ENCODE assay signal across 8 cellular contexts in genomic region chr5:65926893-65927292, GRCh38. TPM values are rescaled to one million over a fixed set of nuclear protein-coding genes. Genes with fewer than 3 reads are reported as not detected.
DNase-seq lines count a peak whose midpoint lies in the region; ATAC-seq and TF ChIP-seq lines count a peak whose summit lies in the region.

No MANE protein-coding gene starts in this region.

- H3K79me2 ChIP-seq in GM23338 (replicated peaks; ENCODE audit: insufficient read depth), result peaks cover 56% of the 10 kb centered on the region

- H3F3A ChIP-seq in GM23338 (replicated peaks; ENCODE audit: low read depth), result 0 out of 2 replicates have a peak, but pooled peaks cover 4% of the 10 kb centered on the region

- H3K4me2 ChIP-seq in GM23338, result peak overlapping the region; percentile 92

- WGBS in gastroesophageal sphincter (ENCODE audit: low coverage in 1 of 2), 2 donors, result 0 to 2% methylated on average over 13 to 16 of the region's 16 CpGs

- H3K9me3 Mint-ChIP-seq in GM23338, result no peaks in the 10 kb centered on the region; the same call in 2 of the 3 replicates
- no peaks in the 10 kb centered on the region for H3K9me3 Mint-ChIP-seq in activated CD4-positive, alpha-beta T cell treated with anti-CD3 and anti-CD28 coated beads, Interleukin-2, amount 10 ng/mL, durations not matched to agents 24 days and 14 days

- H3K36me3 ChIP-seq in GM23338 (ENCODE audit: insufficient read depth) (no peaks in the 10 kb centered on the region), gastroesophageal sphincter (no peaks in the 10 kb centered on the region), gastrocnemius medialis (no peaks in the 10 kb centered on the region)

- H4K20me1 ChIP-seq in GM23338 (replicated peaks; ENCODE audit: insufficient read depth), result peaks cover 10% of the 10 kb centered on the region

- no peaks in the 10 kb centered on the region for H3K9me2 ChIP-seq in GM23338 (ENCODE audit: insufficient read depth)

- intact Hi-C loops in activated CD4-positive, alpha-beta T cell treated with anti-CD3 and anti-CD28 coated beads, Interleukin-2, amount 10 ng/mL, durations not matched to agents 24 days and 14 days (cut with micrococcal nuclease), result loop anchor here (1.0 to 10.0 kb wide), 10 partner anchors 35 to 1240 kb away; partner anchors contain the start of genes SHLD3, TRAPPC13 and TRIM23
- intact Hi-C loops in gastrocnemius medialis (cut with DNase I; ENCODE audit: low total_unique reads), result loop anchor here (2.0 to 10.0 kb wide), 5 partner anchors 42 to 302 kb away; partner anchors contain the start of genes NLN, SGTB, SHLD3 and SREK1

- peaks cover 22% of the 10 kb centered on the region for H3K4me1 Mint-ChIP-seq in GM23338
- peaks cover 30% of the 10 kb centered on the region for H3K4me1 Mint-ChIP-seq in activated CD4-positive, alpha-beta T cell treated with anti-CD3 and anti-CD28 coated beads, Interleukin-2, amount 10 ng/mL, durations not matched to agents 24 days and 14 days

- H3K27me3 ChIP-seq in GM23338 (ENCODE audit: insufficient read depth) (peaks cover 18% of the 10 kb centered on the region), gastroesophageal sphincter (no peaks in the 10 kb centered on the region), gastrocnemius medialis (no peaks in the 10 kb centered on the region)

- TF ChIP-seq CTCF in GM23338 (conservative IDR thresholded peaks at IDR 0.05; ENCODE audit: low read depth in 2 of 2) (no peak), gastroesophageal sphincter (IDR thresholded peaks at IDR 0.05) (no peak), gastrocnemius medialis (IDR thresholded peaks at IDR 0.05 in 4 of 5, conservative IDR thresholded peaks at IDR 0.05 in 1 of 5) (no peak)

- no peaks in the 10 kb centered on the region for H3K9me3 ChIP-seq in gastroesophageal sphincter
- H3K9me3 ChIP-seq in gastrocnemius medialis, result no peaks in the 10 kb centered on the region

- H3K4me3 Mint-ChIP-seq in GM23338, result peak overlapping the region; percentile 95
- peak overlapping the region; percentile 96 for H3K4me3 Mint-ChIP-seq in activated CD4-positive, alpha-beta T cell treated with anti-CD3 and anti-CD28 coated beads, Interleukin-2, amount 10 ng/mL, durations not matched to agents 24 days and 14 days

- peak; percentile 19 for DNase-seq in ACHN
- peak; percentile 20 for DNase-seq in GM23338 (ENCODE audit: low spot score)
- peak; percentile 72 for DNase-seq in activated CD4-positive, alpha-beta T cell treated with anti-CD3 and anti-CD28 coated beads, Interleukin-2, amount 10 ng/mL, durations not matched to agents 24 days and 14 days
- no peak for DNase-seq in gastrocnemius medialis

- H3K4me3 ChIP-seq in GM23338 (peak overlapping the region; percentile 85), gastroesophageal sphincter (peak overlapping the region; percentile 67 to 92), gastrocnemius medialis (peak overlapping the region; percentile 85 to 95 (median 92))

- H3K36me3 Mint-ChIP-seq in GM23338 (ENCODE audit: low read depth), result peaks cover 7% of the 10 kb centered on the region; the same call in 2 of the 3 replicates
- peaks cover 5% of the 10 kb centered on the region for H3K36me3 Mint-ChIP-seq in activated CD4-positive, alpha-beta T cell treated with anti-CD3 and anti-CD28 coated beads, Interleukin-2, amount 10 ng/mL, durations not matched to agents 24 days and 14 days (ENCODE audit: low read depth)

- no peak for TF ChIP-seq POLR2A in gastroesophageal sphincter (IDR thresholded peaks at IDR 0.05)
- TF ChIP-seq POLR2A in gastrocnemius medialis (IDR thresholded peaks at IDR 0.05), result no peak

- no peak for ATAC-seq in GM23338
- ATAC-seq in gastroesophageal sphincter, result no peak
- ATAC-seq in gastrocnemius medialis, result no peak
- ATAC-seq in HG03135 (IDR thresholded peaks at IDR 0.05; ENCODE audit: unreplicated experiment), result no peak
- no peak for ATAC-seq in HG02870 (IDR thresholded peaks at IDR 0.05; ENCODE audit: unreplicated experiment)
- no peak for ATAC-seq in HG02588 (IDR thresholded peaks at IDR 0.05; ENCODE audit: unreplicated experiment)

- H2AFZ ChIP-seq in GM23338, result peak overlapping the region; percentile 48; the same call in 1 of the 2 replicates

- H3K4me1 ChIP-seq in GM23338 (ENCODE audit: insufficient read depth) (peaks cover 17% of the 10 kb centered on the region; the same call in 1 of the 2 replicates), gastroesophageal sphincter (peaks cover 0 to 46% (median 0%) of the 10 kb centered on the region in 3 donors), gastrocnemius medialis (peaks cover 22 to 24% of the 10 kb centered on the region in 2 donors)

- no peak for TF ChIP-seq EP300 in gastroesophageal sphincter (IDR thresholded peaks at IDR 0.05)

- peak overlapping the region; percentile 97 for H3K27ac Mint-ChIP-seq in GM23338
- peak overlapping the region; percentile 92 for H3K27ac Mint-ChIP-seq in activated CD4-positive, alpha-beta T cell treated with anti-CD3 and anti-CD28 coated beads, Interleukin-2, amount 10 ng/mL, durations not matched to agents 24 days and 14 days

- peaks cover 18% of the 10 kb centered on the region for H3K27me3 Mint-ChIP-seq in GM23338 (ENCODE audit: insufficient read depth, low read depth, poor library complexity)
- H3K27me3 Mint-ChIP-seq in activated CD4-positive, alpha-beta T cell treated with anti-CD3 and anti-CD28 coated beads, Interleukin-2, amount 10 ng/mL, durations not matched to agents 24 days and 14 days, result peaks cover 17% of the 10 kb centered on the region

- peak overlapping the region; percentile 99 for H3K27ac ChIP-seq in GM23338 (ENCODE audit: low read depth)
- H3K27ac ChIP-seq in gastroesophageal sphincter, result peak overlapping the region; percentile 93 to 99 (median 98)
- peak overlapping the region; percentile 97 to 100 (median 99) for H3K27ac ChIP-seq in gastrocnemius medialis

- in situ Hi-C loops in ACHN (cut with HindIII; ENCODE audit: low pct_ligation_motif_present, low pct_unique_long_range_greater_than_20kb, low sequenced_read_pairs) (no loop called here), gastrocnemius medialis (cut with MboI; ENCODE audit: low sequenced_read_pairs in 4 of 4) (loop anchor here in 2 of 4 donors (10.0 kb wide), 1 partner anchor 218 kb away; the partner anchor contains the start of gene SREK1 (in 2 of the 2))

TF ChIP-seq in GM23338, 12 proteins besides CTCF, POLR2A, EP300 and RAD21 (continues in another document):
- TF ChIP-seq NANOG (IDR thresholded peaks at IDR 0.05; ENCODE audit: borderline replicate concordance) (no peak), POLR2AphosphoS5 (IDR thresholded peaks at IDR 0.05; ENCODE audit: low read depth) (no peak), JUNB (IDR thresholded peaks at IDR 0.05; ENCODE audit: unreplicated experiment) (no peak), ETS1 (IDR thresholded peaks at IDR 0.05) (no peak), ZNF331 (CRISPR knock-in tag; IDR thresholded peaks at IDR 0.05; ENCODE audit: low read depth) (no peak), STAT1 (IDR thresholded peaks at IDR 0.05; ENCODE audit: unreplicated experiment) (no peak), EZH2 (IDR thresholded peaks at IDR 0.05; ENCODE audit: low read depth, unreplicated experiment) (no peak), EZH2phosphoT487 (IDR thresholded peaks at IDR 0.05; ENCODE audit: unreplicated experiment) (no peak), ZNF114 (CRISPR knock-in tag; IDR thresholded peaks at IDR 0.05) (no peak)
- TF ChIP-seq, protein P1, sequence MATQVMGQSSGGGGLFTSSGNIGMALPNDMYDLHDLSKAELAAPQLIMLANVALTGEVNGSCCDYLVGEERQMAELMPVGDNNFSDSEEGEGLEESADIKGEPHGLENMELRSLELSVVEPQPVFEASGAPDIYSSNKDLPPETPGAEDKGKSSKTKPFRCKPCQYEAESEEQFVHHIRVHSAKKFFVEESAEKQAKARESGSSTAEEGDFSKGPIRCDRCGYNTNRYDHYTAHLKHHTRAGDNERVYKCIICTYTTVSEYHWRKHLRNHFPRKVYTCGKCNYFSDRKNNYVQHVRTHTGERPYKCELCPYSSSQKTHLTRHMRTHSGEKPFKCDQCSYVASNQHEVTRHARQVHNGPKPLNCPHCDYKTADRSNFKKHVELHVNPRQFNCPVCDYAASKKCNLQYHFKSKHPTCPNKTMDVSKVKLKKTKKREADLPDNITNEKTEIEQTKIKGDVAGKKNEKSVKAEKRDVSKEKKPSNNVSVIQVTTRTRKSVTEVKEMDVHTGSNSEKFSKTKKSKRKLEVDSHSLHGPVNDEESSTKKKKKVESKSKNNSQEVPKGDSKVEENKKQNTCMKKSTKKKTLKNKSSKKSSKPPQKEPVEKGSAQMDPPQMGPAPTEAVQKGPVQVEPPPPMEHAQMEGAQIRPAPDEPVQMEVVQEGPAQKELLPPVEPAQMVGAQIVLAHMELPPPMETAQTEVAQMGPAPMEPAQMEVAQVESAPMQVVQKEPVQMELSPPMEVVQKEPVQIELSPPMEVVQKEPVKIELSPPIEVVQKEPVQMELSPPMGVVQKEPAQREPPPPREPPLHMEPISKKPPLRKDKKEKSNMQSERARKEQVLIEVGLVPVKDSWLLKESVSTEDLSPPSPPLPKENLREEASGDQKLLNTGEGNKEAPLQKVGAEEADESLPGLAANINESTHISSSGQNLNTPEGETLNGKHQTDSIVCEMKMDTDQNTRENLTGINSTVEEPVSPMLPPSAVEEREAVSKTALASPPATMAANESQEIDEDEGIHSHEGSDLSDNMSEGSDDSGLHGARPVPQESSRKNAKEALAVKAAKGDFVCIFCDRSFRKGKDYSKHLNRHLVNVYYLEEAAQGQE (IDR thresholded peaks at IDR 0.05; ENCODE audit: unreplicated experiment), result no peak

RNA-seq across cellular contexts. Expression of gene ERBIN, which starts 0.5 kb away (rescaled TPM):
- 26.4 and 29.1 TPM in 2 replicates for total RNA-seq in GM23338 (2014; rRNA removed; shearing (Covaris generic))
- 10.8 and 15.6 TPM in 2 replicates for polyA plus RNA-seq in GM23338 (2016; fragmentation: Nextera tagmentation; extraction: Ambion mirVana)
- total RNA-seq in activated CD4-positive, alpha-beta T cell treated with anti-CD3 and anti-CD28 coated beads, Interleukin-2, amount 10 ng/mL, durations not matched to agents 24 days and 14 days, result 28.6 and 29.2 TPM in 2 replicates
- total RNA-seq in gastroesophageal sphincter, result 10 to 100 TPM; 54.4 to 71.6 (median 62.7) TPM
- total RNA-seq in gastrocnemius medialis, result 10 to 100 TPM; 35.1 to 42.0 (median 38.7) TPM

Comparison
In these comparisons a context has a peak if more than half of its experiments do, and no peak if none do; other contexts are left out.
1. DNase-seq: peak in ACHN (single experiment), GM23338 (single experiment) and activated CD4-positive, alpha-beta T cell treated with anti-CD3 and anti-CD28 coated beads, Interleukin-2, amount 10 ng/mL, durations not matched to agents 24 days and 14 days (single experiment); none in gastrocnemius medialis (0 of 2).
2. Peak in every context shown above with its lines, with median percentiles within 50 percentile points of each other: H3K27ac ChIP-seq and H3K4me3 ChIP-seq.